In genomic region chr15:82985688-82986441, GRCh38 we compare ENCODE assay signal across 8 cellular contexts. TPM values are rescaled to one million over a fixed set of nuclear protein-coding genes. Genes with fewer than 3 reads are reported as not detected.
DNase-seq lines count a peak whose midpoint lies in the region; ATAC-seq and TF ChIP-seq lines count a peak whose summit lies in the region.

Gene RAMAC (plus strand): TSS chr15:82986210. CDS start chr15:82989019, 2,809 bp downstream.

- peaks cover 15% of the 10 kb centered on the region for H3K4me1 ChIP-seq in RWPE2 (ENCODE audit: insufficient read depth, poor library complexity, severe bottlenecking)

- H3K36me3 Mint-ChIP-seq in nephron (ENCODE audit: low read depth), result peaks cover 37% of the 10 kb centered on the region
- H3K36me3 Mint-ChIP-seq in stimulated activated naive CD8-positive, alpha-beta T cell treated with anti-CD3 and anti-CD28 coated beads, Interleukin-15, Interleukin-2, amounts not matched to agents 100 ng/mL and 50 ng/mL, for 24 hours (ENCODE audit: low read depth), result peaks cover 28% of the 10 kb centered on the region

- peak within 1 kb of the TSS; percentile 99 for H3K4me3 Mint-ChIP-seq in nephron
- peak within 1 kb of the TSS; percentile 97 for H3K4me3 Mint-ChIP-seq in stimulated activated naive CD8-positive, alpha-beta T cell treated with anti-CD3 and anti-CD28 coated beads, Interleukin-15, Interleukin-2, amounts not matched to agents 100 ng/mL and 50 ng/mL, for 24 hours

- peak within 1 kb of the TSS; percentile 98 to 100 (median 99) for H3K27ac Mint-ChIP-seq in nephron
- peak within 1 kb of the TSS; percentile 93 for H3K27ac Mint-ChIP-seq in stimulated activated naive CD8-positive, alpha-beta T cell treated with anti-CD3 and anti-CD28 coated beads, Interleukin-15, Interleukin-2, amounts not matched to agents 100 ng/mL and 50 ng/mL, for 24 hours

- H3K36me3 ChIP-seq in RWPE2 (ENCODE audit: low read depth), result peaks cover 34% of the 10 kb centered on the region

- no peaks in the 10 kb centered on the region for H3K9me3 ChIP-seq in RWPE2 (ENCODE audit: severe bottlenecking)

- H3K4me1 Mint-ChIP-seq in nephron, result peaks cover 20% of the 10 kb centered on the region
- peaks cover 36% of the 10 kb centered on the region for H3K4me1 Mint-ChIP-seq in stimulated activated naive CD8-positive, alpha-beta T cell treated with anti-CD3 and anti-CD28 coated beads, Interleukin-15, Interleukin-2, amounts not matched to agents 100 ng/mL and 50 ng/mL, for 24 hours (ENCODE audit: low read depth)

- peak; percentile 94 for ATAC-seq in RWPE2 (ENCODE audit: low read depth)

- H3K4me3 ChIP-seq in RWPE2 (ENCODE audit: severe bottlenecking) (peak within 1 kb of the TSS; percentile 80), fibroblast of the aortic adventitia (ENCODE audit: low read depth, low read length) (peak within 1 kb of the TSS; percentile 77)

- peak within 1 kb of the TSS; percentile 39 for H3K27ac ChIP-seq in RWPE2 (ENCODE audit: poor library complexity, severe bottlenecking)

- H3K27me3 Mint-ChIP-seq in nephron (ENCODE audit: low read depth), result no peaks in the 10 kb centered on the region
- no peaks in the 10 kb centered on the region for H3K27me3 Mint-ChIP-seq in stimulated activated naive CD8-positive, alpha-beta T cell treated with anti-CD3 and anti-CD28 coated beads, Interleukin-15, Interleukin-2, amounts not matched to agents 100 ng/mL and 50 ng/mL, for 24 hours

- TF ChIP-seq CTCF in RWPE2 (IDR thresholded peaks at IDR 0.05; ENCODE audit: poor library complexity, severe bottlenecking) (no peak), fibroblast of the aortic adventitia (IDR thresholded peaks at IDR 0.05; ENCODE audit: insufficient read depth, low read length) (no peak), nephron (IDR thresholded peaks at IDR 0.05; ENCODE audit: unreplicated experiment in 3 of 3) (no peak)

- DNase-seq in EL (peak; percentile 93), H4 (ENCODE audit: low spot score) (peak; percentile 96), LoVo (ENCODE audit: low spot score) (peak; percentile 99), RWPE2 (ENCODE audit: low spot score) (peak; percentile 97), fibroblast of the aortic adventitia (ENCODE audit: low read depth) (peak; percentile 97)
- DNase-seq in activated T-helper 9 cell treated with anti-CD3 and anti-CD28 coated beads, Interleukin-2, amount 50 U/mL, for 16 hours (ENCODE audit: low read depth), result peak; percentile 82

- H3K27me3 ChIP-seq in RWPE2 (ENCODE audit: insufficient read depth, poor library complexity, severe bottlenecking), result no peaks in the 10 kb centered on the region

- H3K9me3 Mint-ChIP-seq in nephron, result no peaks in the 10 kb centered on the region
- no peaks in the 10 kb centered on the region for H3K9me3 Mint-ChIP-seq in stimulated activated naive CD8-positive, alpha-beta T cell treated with anti-CD3 and anti-CD28 coated beads, Interleukin-15, Interleukin-2, amounts not matched to agents 100 ng/mL and 50 ng/mL, for 24 hours

RNA-seq across cellular contexts. Expression of gene RAMAC, which starts in this region (rescaled TPM):
- total RNA-seq in H4 (2014; rRNA removed; shearing (Covaris generic)), result 47.9 and 54.5 TPM in 2 replicates
- total RNA-seq in fibroblast of the aortic adventitia (ENCODE audit: low replicate concordance), result 31.7 and 32.6 TPM in 2 replicates

Comparison
In these comparisons a context has a peak if more than half of its experiments do, and no peak if none do; other contexts are left out.
1. Peak in every context shown above with its lines: DNase-seq, ATAC-seq, H3K4me3 ChIP-seq and H3K27ac ChIP-seq.